ENCODE assay signal across 25 cellular contexts in the genomic region with DNA sequence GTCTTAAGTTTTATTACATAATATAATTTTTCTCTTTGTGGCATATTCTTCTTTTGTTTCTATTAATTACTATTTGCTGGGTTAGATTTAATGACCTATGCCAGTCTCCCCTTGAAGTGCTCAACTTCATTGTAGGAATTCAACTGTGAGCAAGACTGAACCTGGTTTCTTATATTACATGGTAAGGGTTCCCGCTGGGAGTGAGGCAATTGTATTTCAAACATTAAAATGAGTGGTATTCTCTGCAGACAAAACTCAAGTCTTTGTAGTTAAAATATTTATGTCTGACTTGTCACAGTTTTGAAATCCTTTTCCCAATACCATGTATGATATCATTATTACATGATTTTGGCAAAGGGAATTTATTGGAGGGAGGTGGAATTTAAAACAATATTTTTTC.
"Had no signal": no experiment of that assay in that cellular context is flagged by ENCODE, and none has a peak within 500 bp of the region (broad histone marks: within the 10 kb centered on the region; RNA-seq: fewer than 3 reads in every experiment).

No MANE protein-coding gene starts in this region.

- H3K9me3 ChIP-seq: ascending aorta, left lung, lower lobe of right lung, thyroid gland, upper lobe of right lung had no signal

- FAIRE-seq: endothelial cell of umbilical vein, frontal cortex, small intestine had no signal

- H3K4me1 ChIP-seq: left lung, lower lobe of right lung, thyroid gland, upper lobe of right lung had no signal

- H3K4me3 ChIP-seq: ascending aorta, left lung, lower lobe of right lung, thyroid gland, upper lobe of right lung had no signal

- H3K27me3 ChIP-seq: ascending aorta, brain microvascular endothelial cell, left lung, thyroid gland, upper lobe of right lung had no signal

- DNase-seq: activated CD4-positive, alpha-beta memory T cell treated with anti-CD3 and anti-CD28 coated beads for 36 hours; activated CD4-positive, alpha-beta T cell treated with anti-CD3 and anti-CD28 coated beads, Interleukin-2, amount 10 ng/mL, durations not matched to agents 24 days and 14 days; activated CD4-positive, CD25-positive, alpha-beta regulatory T cell treated with anti-CD3 and anti-CD28 coated beads, Interleukin-2, amount 50 U/mL, for 72 hours; activated CD8-positive, alpha-beta memory T cell treated with anti-CD3 and anti-CD28 coated beads, Interleukin-2, amount 50 U/mL, for 4 hours; activated gamma-delta T cell; activated naive CD4-positive, alpha-beta T cell treated with anti-CD3 and anti-CD28 coated beads, Interleukin-2, amount 10 ng/mL, durations not matched to agents 7 days and 5 days; activated naive CD8-positive, alpha-beta T cell treated with anti-CD3 and anti-CD28 coated beads, Interleukin-2, amount 10 ng/mL, durations not matched to agents 7 days and 5 days; activated T-cell treated with anti-CD3 and anti-CD28 coated beads, Interleukin-2, amount 50 U/mL, for 1 hour; brain microvascular endothelial cell; left lung; lower lobe of right lung; mesenchymal stem cell; retina; small intestine; stimulated activated CD4-positive, alpha-beta T cell treated with anti-CD3 and anti-CD28 coated beads, Interleukin-1b, Interleukin-23, amount 100 ng/mL, for 48 hours; stimulated activated CD4-positive, alpha-beta T cell treated with anti-CD3 and anti-CD28 coated beads, Interleukin-4, amount 100 ng/mL, for 4 hours; stimulated activated CD8-positive, alpha-beta memory T cell treated with anti-CD3 and anti-CD28 coated beads, Interleukin-4, amount 100 ng/mL, for 48 hours; stimulated activated naive CD8-positive, alpha-beta T cell treated with anti-CD3 and anti-CD28 coated beads, Interleukin-15, amount 100 ng/mL, for 72 hours; SW 1271; T-helper 9 cell; thyroid gland; upper lobe of right lung had no signal

- H3K36me3 ChIP-seq: brain microvascular endothelial cell, left lung, thyroid gland, upper lobe of right lung had no signal

- H3K27ac ChIP-seq: ascending aorta, brain microvascular endothelial cell, left lung, lower lobe of right lung, thyroid gland, upper lobe of right lung had no signal
